ENCODE assay signal across 8 cellular contexts in the genomic region with DNA sequence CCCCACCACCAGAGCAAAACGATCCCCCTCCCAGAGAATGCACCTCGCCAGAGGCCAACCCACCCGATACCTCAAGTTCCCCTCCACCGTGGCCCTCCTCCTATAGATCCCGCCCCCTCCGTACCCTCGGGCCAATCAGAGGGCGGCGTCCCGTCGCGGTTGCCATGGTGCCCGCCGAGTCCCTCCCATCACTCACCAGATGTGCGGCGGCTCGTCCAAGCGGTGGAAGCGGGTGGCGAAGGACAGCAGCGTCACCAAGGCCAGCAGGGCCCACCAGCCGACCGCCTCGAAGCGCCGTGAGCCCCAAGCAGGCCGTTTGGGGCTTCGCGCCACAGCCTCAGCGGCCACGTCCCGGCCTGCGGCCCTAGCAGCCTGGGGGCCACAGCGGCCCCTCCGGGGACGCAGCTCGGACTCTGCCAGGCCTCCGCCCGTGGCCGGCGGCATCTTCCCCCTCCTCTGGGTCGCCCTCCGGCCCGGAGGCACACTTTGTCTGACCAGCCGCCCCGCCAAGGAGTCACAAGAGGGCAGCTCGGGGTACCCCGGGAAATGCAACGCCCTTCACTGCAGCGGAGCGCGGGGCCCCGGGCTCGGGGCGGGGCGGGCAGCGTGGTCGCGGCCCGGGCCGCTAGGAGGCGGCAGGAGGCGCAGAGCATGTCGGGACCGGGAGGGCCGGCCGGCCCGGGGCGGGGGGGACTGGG. TPM values are rescaled to one million over a fixed set of nuclear protein-coding genes. Genes with fewer than 3 reads are reported as not detected.
DNase-seq lines count a peak whose midpoint lies in the region; ATAC-seq and TF ChIP-seq lines count a peak whose summit lies in the region.

A gene with protein sequence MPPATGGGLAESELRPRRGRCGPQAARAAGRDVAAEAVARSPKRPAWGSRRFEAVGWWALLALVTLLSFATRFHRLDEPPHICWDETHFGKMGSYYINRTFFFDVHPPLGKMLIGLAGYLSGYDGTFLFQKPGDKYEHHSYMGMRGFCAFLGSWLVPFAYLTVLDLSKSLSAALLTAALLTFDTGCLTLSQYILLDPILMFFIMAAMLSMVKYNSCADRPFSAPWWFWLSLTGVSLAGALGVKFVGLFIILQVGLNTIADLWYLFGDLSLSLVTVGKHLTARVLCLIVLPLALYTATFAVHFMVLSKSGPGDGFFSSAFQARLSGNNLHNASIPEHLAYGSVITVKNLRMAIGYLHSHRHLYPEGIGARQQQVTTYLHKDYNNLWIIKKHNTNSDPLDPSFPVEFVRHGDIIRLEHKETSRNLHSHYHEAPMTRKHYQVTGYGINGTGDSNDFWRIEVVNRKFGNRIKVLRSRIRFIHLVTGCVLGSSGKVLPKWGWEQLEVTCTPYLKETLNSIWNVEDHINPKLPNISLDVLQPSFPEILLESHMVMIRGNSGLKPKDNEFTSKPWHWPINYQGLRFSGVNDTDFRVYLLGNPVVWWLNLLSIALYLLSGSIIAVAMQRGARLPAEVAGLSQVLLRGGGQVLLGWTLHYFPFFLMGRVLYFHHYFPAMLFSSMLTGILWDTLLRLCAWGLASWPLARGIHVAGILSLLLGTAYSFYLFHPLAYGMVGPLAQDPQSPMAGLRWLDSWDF (minus strand): TSS at position 646 of the 698 bp plus-strand sequence. CDS start 202 bp downstream, at position 444.

- H3K27ac ChIP-seq in SK-N-SH (ENCODE audit: low read depth in 2 of 2, low read length in 1 of 2) = peak within 1 kb of the TSS; percentile 96 to 98
- H3K27ac ChIP-seq in osteoblast (ENCODE audit: low read depth, low read length) = peak within 1 kb of the TSS; percentile 92
- peak within 1 kb of the TSS; percentile 99 for H3K27ac ChIP-seq in thoracic aorta

- H4K20me1 ChIP-seq in SK-N-SH (ENCODE audit: insufficient read depth) = peaks cover 4% of the 10 kb centered on the region
- H4K20me1 ChIP-seq in osteoblast (ENCODE audit: insufficient read depth, low read length) = peaks cover 11% of the 10 kb centered on the region

- WGBS in SK-N-SH (ENCODE audit: low lambda C conversion rate) = 0% methylated on average over 12 of the region's 69 CpGs

- peak; percentile 72 to 74 for ATAC-seq in activated naive CD4-positive, alpha-beta T cell treated with anti-CD3 and anti-CD28 coated beads, Interleukin-2, amount 50 U/mL, for 72 hours
- ATAC-seq in thoracic aorta (ENCODE audit: insufficient number of reproducible peaks, low FRiP score, low read depth) = peak; percentile 74

- POLR2A ChIA-PET in GM10248 (lab: Yijun Ruan, JAX) (interaction anchor here (0.6 to 1.5 kb wide), 3 partner anchors 56 to 138 kb away, joined by 3 to 5 read pairs (median 3); a partner anchor contains a TSS), SK-N-SH (lab: Yijun Ruan, JAX) (interaction anchor here (0.6 to 1.8 kb wide), 10 partner anchors 9 to 1304 kb away, joined by 3 to 10 read pairs (median 3); a partner anchor contains a TSS)

- DNase-seq in GM10248 (ENCODE audit: extremely low spot score) = peak; percentile 93
- peak; percentile 66 for DNase-seq in HFF-Myc (ENCODE audit: extremely low read depth, low read depth)
- peak; percentile 95 for DNase-seq in NAMALWA (ENCODE audit: low spot score)
- DNase-seq in SK-N-SH = peak; percentile 89
- peak; percentile 92 to 94 for DNase-seq in activated naive CD4-positive, alpha-beta T cell treated with anti-CD3 and anti-CD28 coated beads, Interleukin-2, amount 50 U/mL, for 72 hours (ENCODE audit: low spot score in 2 of 2)
- DNase-seq in glomerular endothelial cell (ENCODE audit: extremely low read depth, low read depth, low spot score) = no peak
- DNase-seq in osteoblast (ENCODE audit: insufficient read length, low spot score, missing footprints) = peak; percentile 96
- peak; percentile 82 for DNase-seq in thoracic aorta (ENCODE audit: low spot score)

- peak; percentile 26 for TF ChIP-seq CTCF in GM10248 (IDR thresholded peaks at IDR 0.05; ENCODE audit: control extremely low read depth, extremely low read depth, low read depth, missing control alignments)
- TF ChIP-seq CTCF in HFF-Myc (IDR thresholded peaks at IDR 0.05; ENCODE audit: low read depth, low read length, missing control alignments) = peak; percentile 17
- peak; percentile 50 for TF ChIP-seq CTCF in SK-N-SH (IDR thresholded peaks at IDR 0.05)
- peak; percentile 19 for TF ChIP-seq CTCF in osteoblast (IDR thresholded peaks at IDR 0.05; ENCODE audit: extremely low read depth, low read depth, low read length)
- peak; percentile 61 for TF ChIP-seq CTCF in thoracic aorta (IDR thresholded peaks at IDR 0.05)

- H3K4me3 ChIP-seq in HFF-Myc (replicated peaks; ENCODE audit: low read depth, low read length) (peak within 1 kb of the TSS; percentile 92), SK-N-SH (ENCODE audit: low read depth in 2 of 2, low read length in 1 of 2) (peak within 1 kb of the TSS; percentile 99 to 100), osteoblast (ENCODE audit: insufficient read depth, low read length) (peak within 1 kb of the TSS; percentile 96), thoracic aorta (peak within 1 kb of the TSS; percentile 97)

- TF ChIP-seq EP300 in SK-N-SH (IDR thresholded peaks at IDR 0.05; ENCODE audit: borderline replicate concordance in 1 of 2, low read depth in 1 of 2, low read length in 1 of 2) = no peak

- H3K27me3 ChIP-seq in SK-N-SH (ENCODE audit: insufficient read depth) (no peaks in the 10 kb centered on the region), osteoblast (ENCODE audit: insufficient read depth, low read length) (no peaks in the 10 kb centered on the region), thoracic aorta (replicated peaks; ENCODE audit: insufficient read depth) (no peaks in the 10 kb centered on the region)

- H3K9me3 ChIP-seq in SK-N-SH = no peaks in the 10 kb centered on the region
- no peaks in the 10 kb centered on the region for H3K9me3 ChIP-seq in osteoblast (ENCODE audit: low read depth, low read length)
- H3K9me3 ChIP-seq in thoracic aorta = no peaks in the 10 kb centered on the region

- peaks cover 37% of the 10 kb centered on the region for H3K79me2 ChIP-seq in SK-N-SH (ENCODE audit: insufficient read depth)
- H3K79me2 ChIP-seq in osteoblast (ENCODE audit: insufficient read depth, low read length) = peaks cover 50% of the 10 kb centered on the region

- H3K36me3 ChIP-seq in SK-N-SH (replicated peaks in 1 of 2; ENCODE audit: control insufficient read depth in 1 of 2, insufficient read depth in 2 of 2, low read length in 1 of 2) (no peaks in the 10 kb centered on the region), osteoblast (ENCODE audit: insufficient read depth, low read length) (no peaks in the 10 kb centered on the region), thoracic aorta (no peaks in the 10 kb centered on the region)

- H3K9me2 ChIP-seq in SK-N-SH = no peaks in the 10 kb centered on the region

- peak within 1 kb of the TSS; percentile 84 for H3K9ac ChIP-seq in SK-N-SH

- no peak for TF ChIP-seq RAD21 in SK-N-SH (IDR thresholded peaks at IDR 0.05; ENCODE audit: low read length)

- peaks cover 3% of the 10 kb centered on the region for H3F3A ChIP-seq in SK-N-SH (replicated peaks; ENCODE audit: insufficient read depth)

- CTCF ChIA-PET in GM10248 (lab: Yijun Ruan, JAX) (interaction anchor here (0.7 to 2.3 kb wide), 13 partner anchors 8 to 447 kb away, joined by 3 to 12 read pairs (median 4); a partner anchor contains a TSS), SK-N-SH (lab: Yijun Ruan, JAX) (interaction anchor here (0.9 to 3.8 kb wide), 7 partner anchors 9 to 267 kb away, joined by 3 to 20 read pairs (median 4); no protein-coding TSS in a partner anchor)

- peaks cover 0 to 7% of the 10 kb centered on the region in 2 donors for H3K36me3 Mint-ChIP-seq in activated naive CD4-positive, alpha-beta T cell treated with anti-CD3 and anti-CD28 coated beads, Interleukin-2, amount 50 U/mL, for 72 hours

- peak within 1 kb of the TSS; percentile 95 to 99 for H3K27ac Mint-ChIP-seq in activated naive CD4-positive, alpha-beta T cell treated with anti-CD3 and anti-CD28 coated beads, Interleukin-2, amount 50 U/mL, for 72 hours

- H2AFZ ChIP-seq in SK-N-SH (ENCODE audit: low read depth) (peak within 1 kb of the TSS; percentile 99), osteoblast (ENCODE audit: low read length) (peak within 1 kb of the TSS; percentile 99)

- H3K4me2 ChIP-seq in SK-N-SH = peak within 1 kb of the TSS; percentile 98
- H3K4me2 ChIP-seq in osteoblast (ENCODE audit: insufficient read depth, low read length) = peak within 1 kb of the TSS; percentile 97

- no peaks in the 10 kb centered on the region for H3K9me3 Mint-ChIP-seq in activated naive CD4-positive, alpha-beta T cell treated with anti-CD3 and anti-CD28 coated beads, Interleukin-2, amount 50 U/mL, for 72 hours

- H3K4me1 ChIP-seq in SK-N-SH (ENCODE audit: control insufficient read depth in 1 of 2, insufficient read depth in 2 of 2, low read depth in 1 of 2, low read length in 1 of 2) (peaks cover 0 to 22% of the 10 kb centered on the region in 2 experiments; a peak in 2 of 4 replicates), osteoblast (ENCODE audit: insufficient read depth, low read length) (peaks cover 15% of the 10 kb centered on the region), thoracic aorta (ENCODE audit: control insufficient read depth in 1 of 2, low read depth in 2 of 2) (peaks cover 9 to 19% of the 10 kb centered on the region in 2 donors)

TF ChIP-seq in SK-N-SH, 30 proteins besides CTCF, POLR2A, EP300 and RAD21 (continues in another document):
- peak; percentile 70 for TF ChIP-seq MXI1 (IDR thresholded peaks at IDR 0.05; ENCODE audit: low read depth, low read length)
- peak; percentile 42; the same call in 1 of the 2 replicates for TF ChIP-seq TAF1 (IDR thresholded peaks at IDR 0.05; ENCODE audit: borderline replicate concordance, low read depth, low read length)
- TF ChIP-seq, protein P1, sequence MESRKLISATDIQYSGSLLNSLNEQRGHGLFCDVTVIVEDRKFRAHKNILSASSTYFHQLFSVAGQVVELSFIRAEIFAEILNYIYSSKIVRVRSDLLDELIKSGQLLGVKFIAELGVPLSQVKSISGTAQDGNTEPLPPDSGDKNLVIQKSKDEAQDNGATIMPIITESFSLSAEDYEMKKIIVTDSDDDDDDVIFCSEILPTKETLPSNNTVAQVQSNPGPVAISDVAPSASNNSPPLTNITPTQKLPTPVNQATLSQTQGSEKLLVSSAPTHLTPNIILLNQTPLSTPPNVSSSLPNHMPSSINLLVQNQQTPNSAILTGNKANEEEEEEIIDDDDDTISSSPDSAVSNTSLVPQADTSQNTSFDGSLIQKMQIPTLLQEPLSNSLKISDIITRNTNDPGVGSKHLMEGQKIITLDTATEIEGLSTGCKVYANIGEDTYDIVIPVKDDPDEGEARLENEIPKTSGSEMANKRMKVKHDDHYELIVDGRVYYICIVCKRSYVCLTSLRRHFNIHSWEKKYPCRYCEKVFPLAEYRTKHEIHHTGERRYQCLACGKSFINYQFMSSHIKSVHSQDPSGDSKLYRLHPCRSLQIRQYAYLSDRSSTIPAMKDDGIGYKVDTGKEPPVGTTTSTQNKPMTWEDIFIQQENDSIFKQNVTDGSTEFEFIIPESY (IDR thresholded peaks at IDR 0.05; ENCODE audit: borderline replicate concordance, low read depth) = no peak

RNA-seq across cellular contexts. Expression of the gene that starts here (rescaled TPM):
- 19.9 and 22.8 TPM in 2 replicates for polyA plus RNA-seq in SK-N-SH (2012; rRNA removed)
- polyA plus RNA-seq in SK-N-SH (2012; cell fraction: cytosol; rRNA removed) = 10.6 and 11.6 TPM in 2 replicates
- polyA plus RNA-seq in SK-N-SH (2012; cell fraction: nucleus; rRNA removed) = 74.6 and 108 TPM in 2 replicates
- 10 to 100 TPM; 15.5 to 18.0 TPM for total RNA-seq in activated naive CD4-positive, alpha-beta T cell treated with anti-CD3 and anti-CD28 coated beads, Interleukin-2, amount 50 U/mL, for 72 hours
- total RNA-seq in glomerular endothelial cell (14.6 and 34.3 TPM in 2 replicates), osteoblast (11.6 and 13.3 TPM in 2 replicates), thoracic aorta (10 to 100 TPM; 15.8 to 25.0 TPM)
